Comparison of ENCODE assay signal across 9 cellular contexts in the genomic region with DNA sequence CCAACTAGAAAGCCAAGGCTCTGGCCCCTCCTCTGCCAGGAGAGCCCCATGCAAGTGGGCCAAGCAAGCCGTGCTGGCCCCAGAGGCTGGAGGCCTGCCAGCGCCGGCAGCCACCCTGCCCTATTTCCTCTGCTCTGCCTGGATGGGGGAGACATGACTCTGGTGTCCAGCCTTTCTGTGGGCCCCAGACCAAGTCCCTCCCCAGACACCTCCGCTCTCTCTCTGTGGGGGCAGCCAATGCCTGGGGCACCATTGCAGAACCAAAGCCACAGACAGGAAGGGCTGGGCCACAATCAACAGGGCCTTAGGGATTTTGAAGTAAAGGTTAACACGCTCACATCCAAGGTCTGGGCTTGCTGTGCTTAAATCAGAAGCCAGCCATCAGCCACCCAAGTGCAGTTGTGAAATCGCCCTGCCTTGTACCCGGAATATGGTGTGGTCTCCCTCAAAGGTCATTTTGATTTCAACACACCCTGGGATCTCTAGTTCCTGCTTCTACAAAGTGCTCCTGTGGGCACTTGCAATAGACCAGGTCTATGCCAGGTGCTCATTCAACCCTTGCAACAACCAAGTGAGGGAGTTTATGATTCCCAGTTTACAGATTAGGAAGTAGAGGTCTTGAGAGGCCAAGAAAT.
DNase-seq lines count a peak whose midpoint lies in the region; TF ChIP-seq lines count a peak whose summit lies in the region.
"Had no signal": no experiment of that assay in that cellular context is flagged by ENCODE, and none has a peak within 500 bp of the region (broad histone marks: within the 10 kb centered on the region; RNA-seq: fewer than 3 reads in every experiment).

No MANE protein-coding gene starts in this region.

- H3K18ac ChIP-seq in mesendoderm (ENCODE audit: low read length) = no peak overlapping the region

- H3K79me2 ChIP-seq in PC-9 (ENCODE audit: low read depth) (peaks cover 25% of the 10 kb centered on the region), mesendoderm (ENCODE audit: control insufficient read depth, insufficient read depth, low read length) (no peaks in the 10 kb centered on the region)

- peak; percentile 97 to 100 for DNase-seq in PC-9
- no peak for DNase-seq in mesendoderm
- no peak for DNase-seq in DMS 273 (lab: John Stamatoyannopoulos, UW; ENCODE audit: unreplicated experiment)
- no peak for DNase-seq in activated effector memory CD4-positive, alpha-beta T cell treated with Interleukin-2 at 50 U/mL for 16 hours
- DNase-seq in NCI-H1417 treated with DMSO at 0.1 percent for 48 hours (lab: John Stamatoyannopoulos, UW) = no peak

- H4K5ac ChIP-seq in mesendoderm (ENCODE audit: low read length) = no peak overlapping the region

- H4K20me1 ChIP-seq in BLaER1 = no peaks in the 10 kb centered on the region; the same call in 1 of the 2 replicates
- no peaks in the 10 kb centered on the region for H4K20me1 ChIP-seq in PC-9 (ENCODE audit: insufficient read depth)

- no peak overlapping the region for H3K4ac ChIP-seq in mesendoderm (ENCODE audit: low read depth, low read length)

- H2BK15ac ChIP-seq in mesendoderm (replicated peaks; ENCODE audit: low read depth) = no peak overlapping the region

- no peaks in the 10 kb centered on the region for H3K9me3 ChIP-seq in BLaER1
- H3K9me3 ChIP-seq in PC-9 (ENCODE audit: insufficient read depth, low read depth) = no peaks in the 10 kb centered on the region
- no peaks in the 10 kb centered on the region for H3K9me3 ChIP-seq in esophagus (ENCODE audit: control insufficient read depth in 2 of 2, insufficient read depth in 1 of 2, low read depth in 1 of 2, low read length in 1 of 2)
- H3K9me3 ChIP-seq in neutrophil = no peaks in the 10 kb centered on the region

- H2BK5ac ChIP-seq in mesendoderm (ENCODE audit: low read length) = no peak overlapping the region

- H3K4me2 ChIP-seq in BLaER1 (peak overlapping the region; percentile 65), PC-9 (peak overlapping the region; percentile 76), mesendoderm (ENCODE audit: low read length) (no peak overlapping the region)

- H3K9ac ChIP-seq in BLaER1 (no peak overlapping the region), mesendoderm (ENCODE audit: low read length) (no peak overlapping the region)

- peaks cover 55% of the 10 kb centered on the region for H3F3A ChIP-seq in PC-9 (ENCODE audit: insufficient read depth, low read depth)

- no peak overlapping the region for H2AFZ ChIP-seq in PC-9

- intact Hi-C loops in PC-9 (cut with micrococcal nuclease; ENCODE audit: unreplicated experiment) = loop anchor here (1.0 to 5.0 kb wide), 3 partner anchors 18 to 171 kb away; partner anchors contain the start of gene POLG2

- H3K56ac ChIP-seq in mesendoderm (ENCODE audit: low read length) = no peak overlapping the region

- no TSS peak for BruUV-seq in PC-9 (replicated peaks; lab: Mats Ljungman, UMichigan)

- H3K23ac ChIP-seq in mesendoderm (ENCODE audit: low read length) = no peak overlapping the region

- H2BK120ac ChIP-seq in mesendoderm (ENCODE audit: low read depth, low read length) = no peak overlapping the region

- CTCF ChIA-PET in PC-9 (lab: Charles Lee) = no interaction called here

- no peak overlapping the region for H2AK5ac ChIP-seq in mesendoderm (ENCODE audit: low read length)

- POLR2A ChIA-PET in PC-9 (lab: Charles Lee; ENCODE audit: unreplicated experiment) = no interaction called here

- H3K36me3 ChIP-seq in BLaER1 = no peaks in the 10 kb centered on the region
- peaks cover 20% of the 10 kb centered on the region for H3K36me3 ChIP-seq in PC-9 (ENCODE audit: low read depth)
- no peaks in the 10 kb centered on the region for H3K36me3 ChIP-seq in esophagus (ENCODE audit: control insufficient read depth in 2 of 2, insufficient read depth in 2 of 2, low read length in 1 of 2)
- peaks cover 73% of the 10 kb centered on the region for H3K36me3 ChIP-seq in neutrophil
- H3K36me3 ChIP-seq in mesendoderm (ENCODE audit: control insufficient read depth, insufficient read depth, low read length) = no peaks in the 10 kb centered on the region

- 49 to 55% methylated on average over 7 of the region's 7 CpGs for WGBS in esophagus, 2 donors
- WGBS in mesendoderm (ENCODE audit: extremely low coverage, insufficient coverage, low lambda C conversion rate) = no CpG with 5 or more reads among the region's 7 CpGs

- no peaks in the 10 kb centered on the region for H3K27me3 ChIP-seq in BLaER1
- no peaks in the 10 kb centered on the region for H3K27me3 ChIP-seq in PC-9 (ENCODE audit: insufficient read depth, low read depth)
- no peaks in the 10 kb centered on the region for H3K27me3 ChIP-seq in esophagus (ENCODE audit: control insufficient read depth in 1 of 2, insufficient read depth in 2 of 2, low read length in 2 of 2)
- H3K27me3 ChIP-seq in neutrophil = no peaks in the 10 kb centered on the region
- no peaks in the 10 kb centered on the region for H3K27me3 ChIP-seq in mesendoderm (ENCODE audit: insufficient read depth, low read length, poor library complexity)

- H3K9me2 ChIP-seq in PC-9 (ENCODE audit: insufficient read depth) = no peaks in the 10 kb centered on the region

- no peak overlapping the region for H4K8ac ChIP-seq in mesendoderm (ENCODE audit: low read depth, low read length)

- H3K4me1 ChIP-seq in BLaER1 (peaks cover 19% of the 10 kb centered on the region), PC-9 (replicated peaks; ENCODE audit: insufficient read depth) (peaks cover 89% of the 10 kb centered on the region), esophagus (ENCODE audit: control insufficient read depth in 2 of 2, insufficient read depth in 2 of 2, low read length in 1 of 2) (no peaks in the 10 kb centered on the region), neutrophil (ENCODE audit: control insufficient read depth in 1 of 2, insufficient read depth in 1 of 2, low read depth in 1 of 2, low read length in 1 of 2) (peaks cover 67 to 72% of the 10 kb centered on the region in 2 experiments), mesendoderm (ENCODE audit: control insufficient read depth, low read depth, low read length) (no peaks in the 10 kb centered on the region)

- H3K79me1 ChIP-seq in mesendoderm (ENCODE audit: low read length) = no peaks in the 10 kb centered on the region

- H3K4me3 ChIP-seq in BLaER1 (no peak overlapping the region), PC-9 (no peak overlapping the region), esophagus (ENCODE audit: low read depth in 1 of 2, low read length in 2 of 2) (no peak overlapping the region), neutrophil (ENCODE audit: low read depth in 1 of 2, low read length in 1 of 2) (peak overlapping the region; percentile 41 to 50), mesendoderm (ENCODE audit: low read length) (no peak overlapping the region)
- H3K4me3 ChIP-seq: SK-N-MC had no signal

- no peak overlapping the region for H3K27ac ChIP-seq in BLaER1
- peak overlapping the region; percentile 99 for H3K27ac ChIP-seq in PC-9
- peak overlapping the region; percentile 20 to 38 for H3K27ac ChIP-seq in esophagus (ENCODE audit: low read depth in 2 of 2, low read length in 1 of 2)
- peak overlapping the region; percentile 98 for H3K27ac ChIP-seq in neutrophil
- no peak overlapping the region for H3K27ac ChIP-seq in mesendoderm (ENCODE audit: low read depth, low read length)
- H3K27ac ChIP-seq: SK-N-MC had no signal

- no peak for TF ChIP-seq CTCF in PC-9 (conservative IDR thresholded peaks at IDR 0.05)
- no peak for TF ChIP-seq CTCF in neutrophil (IDR thresholded peaks at IDR 0.05)

Comparison
In these comparisons a context has a peak if more than half of its experiments do, and no peak if none do; other contexts are left out.
1. H3K27ac ChIP-seq: peak in PC-9 (single experiment), esophagus (2 of 2) and neutrophil (single experiment); none in BLaER1 (single experiment) and mesendoderm (single experiment).
2. H3K4me3 ChIP-seq: peak in neutrophil (2 of 2); none in BLaER1 (single experiment), PC-9 (single experiment), esophagus (0 of 2) and mesendoderm (single experiment).
3. DNase-seq: peak in PC-9 (2 of 2); none in mesendoderm (single experiment), DMS 273 (single experiment), activated effector memory CD4-positive, alpha-beta T cell treated with Interleukin-2 at 50 U/mL for 16 hours (single experiment) and NCI-H1417 treated with DMSO at 0.1 percent for 48 hours (single experiment).